9 cellular contexts compared by ENCODE assay signal in the genomic region with DNA sequence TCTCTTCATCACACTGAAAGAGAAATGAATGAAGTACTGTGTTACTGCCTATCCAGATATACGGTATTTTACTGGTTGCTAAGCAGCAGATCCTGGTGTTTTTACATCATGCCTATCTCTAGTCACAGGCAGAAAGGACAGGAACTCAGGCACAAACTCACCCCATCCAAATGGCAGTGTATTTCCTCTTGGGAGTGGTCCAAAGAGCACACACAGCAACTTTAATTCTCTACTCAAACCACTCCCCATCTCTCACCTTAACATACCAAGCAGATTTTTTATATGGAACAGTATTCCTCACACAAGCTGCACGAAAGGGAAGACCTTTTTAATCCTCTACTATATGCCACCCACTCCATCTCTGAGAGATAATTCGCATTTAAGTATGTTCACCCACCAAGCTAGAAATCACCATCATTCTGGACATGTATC. TPM values are rescaled to one million over a fixed set of nuclear protein-coding genes. Genes with fewer than 3 reads are reported as not detected.
DNase-seq lines count a peak whose midpoint lies in the region; ATAC-seq and TF ChIP-seq lines count a peak whose summit lies in the region.
"Had no signal": no experiment of that assay in that cellular context is flagged by ENCODE, and none has a peak within 500 bp of the region (broad histone marks: within the 10 kb centered on the region; RNA-seq: fewer than 3 reads in every experiment).

No MANE protein-coding gene starts in this region.

- H3K9ac ChIP-seq in neural progenitor cell: no peak overlapping the region

- H3K4me1 Mint-ChIP-seq in neural progenitor cell: peaks cover 17% of the 10 kb centered on the region

- TF ChIP-seq CTCF in neural progenitor cell (IDR thresholded peaks at IDR 0.05): no peak
- TF ChIP-seq CTCF in BE2C (IDR thresholded peaks at IDR 0.05; ENCODE audit: low read depth, low read length): no peak

- H3K36me3 Mint-ChIP-seq in neural progenitor cell: peaks cover 14% of the 10 kb centered on the region

- H3K27ac ChIP-seq in SJSA1: peak overlapping the region; percentile 94
- H3K27ac ChIP-seq in neural progenitor cell: no peak overlapping the region

- H3F3A ChIP-seq in neural progenitor cell (ENCODE audit: low read depth): peaks cover 15% of the 10 kb centered on the region

- H3K4me3 Mint-ChIP-seq in neural progenitor cell: no peak overlapping the region
- H3K4me3 Mint-ChIP-seq: T-helper 2 cell treated with Interferon-gamma antibody and Interleukin-4, amounts not matched to agents 5 μg/mL and 100 μg/mL, for 36 hours had no signal

- no peaks in the 10 kb centered on the region for H3K9me3 Mint-ChIP-seq in neural progenitor cell
- H3K9me3 Mint-ChIP-seq: T-helper 2 cell treated with Interferon-gamma antibody and Interleukin-4, amounts not matched to agents 5 μg/mL and 100 μg/mL, for 36 hours had no signal

- H3K27ac Mint-ChIP-seq in neural progenitor cell: peak overlapping the region; percentile 0
- H3K27ac Mint-ChIP-seq: T-helper 2 cell treated with Interferon-gamma antibody and Interleukin-4, amounts not matched to agents 5 μg/mL and 100 μg/mL, for 36 hours had no signal

- peaks cover 34% of the 10 kb centered on the region for H4K20me1 ChIP-seq in neural progenitor cell (ENCODE audit: low read depth)

- no peak overlapping the region for H2AFZ ChIP-seq in neural progenitor cell (replicated peaks)

- peak; percentile 74 for DNase-seq in COLO829 (ENCODE audit: low spot score)
- no peak for DNase-seq in SJSA1 (ENCODE audit: low read depth in 1 of 2, low spot score in 2 of 2)
- DNase-seq in fibroblast of gingiva (ENCODE audit: low read depth): peak; percentile 63
- no peak for DNase-seq in neural progenitor cell (ENCODE audit: low spot score)
- no peak for DNase-seq in activated gamma-delta T cell (lab: John Stamatoyannopoulos, UW)
- no peak for DNase-seq in BE2C
- DNase-seq in NCI-H524 treated with DMSO at 0.1 percent for 48 hours (lab: John Stamatoyannopoulos, UW): no peak

- H3K27me3 ChIP-seq in SJSA1 (replicated peaks) (no peaks in the 10 kb centered on the region), neural progenitor cell (no peaks in the 10 kb centered on the region), BE2C (no peaks in the 10 kb centered on the region)

- no peak for ATAC-seq in GM19467 (IDR thresholded peaks at IDR 0.05; ENCODE audit: unreplicated experiment)

- H3K9me3 ChIP-seq in SJSA1 (replicated peaks): no peaks in the 10 kb centered on the region
- H3K9me3 ChIP-seq in neural progenitor cell (ENCODE audit: low read depth): no peaks in the 10 kb centered on the region
- no peaks in the 10 kb centered on the region for H3K9me3 ChIP-seq in BE2C

- peaks cover 36% of the 10 kb centered on the region for H3K4me1 ChIP-seq in SJSA1 (replicated peaks)
- H3K4me1 ChIP-seq in neural progenitor cell: no peaks in the 10 kb centered on the region
- no peaks in the 10 kb centered on the region for H3K4me1 ChIP-seq in BE2C

- peaks cover 98% of the 10 kb centered on the region for H3K79me2 ChIP-seq in neural progenitor cell (ENCODE audit: low read depth)

- H3K4me3 ChIP-seq in SJSA1: no peak overlapping the region
- no peak overlapping the region for H3K4me3 ChIP-seq in neural progenitor cell
- H3K4me3 ChIP-seq in BE2C (ENCODE audit: low read depth, low read length): no peak overlapping the region

- peaks cover 2% of the 10 kb centered on the region for H3K27me3 Mint-ChIP-seq in neural progenitor cell (ENCODE audit: insufficient read depth, low read depth)

- no peak overlapping the region for H3K4me2 ChIP-seq in neural progenitor cell

- peaks cover 3% of the 10 kb centered on the region; the same call in 1 of the 2 replicates for H3K36me3 ChIP-seq in SJSA1
- H3K36me3 ChIP-seq in neural progenitor cell: peaks cover 5% of the 10 kb centered on the region
- H3K36me3 ChIP-seq in BE2C: no peaks in the 10 kb centered on the region

RNA-seq across cellular contexts. Expression of a gene that starts 27.3 kb away (rescaled TPM):
- 23.5 and 30.2 TPM in 2 replicates for total RNA-seq in SJSA1 (2014; rRNA removed; shearing (Covaris generic))
- 67.0 and 73.4 TPM in 2 replicates for total RNA-seq in neural progenitor cell (ENCODE audit: low replicate concordance)
- polyA plus RNA-seq in BE2C (2012; ENCODE audit: insufficient read depth, insufficient read length, low read depth): 27.6 TPM

Comparison
In these comparisons a context has a peak if more than half of its experiments do, and no peak if none do; other contexts are left out.
1. DNase-seq: peak in COLO829 (single experiment) and fibroblast of gingiva (single experiment); none in SJSA1 (0 of 2), neural progenitor cell (single experiment), activated gamma-delta T cell (single experiment), BE2C (single experiment) and NCI-H524 treated with DMSO at 0.1 percent for 48 hours (single experiment).